Comparison of ENCODE assay signal across 8 cellular contexts in genomic region chr22:45978275-45978713, GRCh38. TPM values are rescaled to one million over a fixed set of nuclear protein-coding genes. Genes with fewer than 3 reads are reported as not detected.
DNase-seq lines count a peak whose midpoint lies in the region; ATAC-seq and TF ChIP-seq lines count a peak whose summit lies in the region.
"Had no signal": no experiment of that assay in that cellular context is flagged by ENCODE, and none has a peak within 500 bp of the region (broad histone marks: within the 10 kb centered on the region; RNA-seq: fewer than 3 reads in every experiment).

No MANE protein-coding gene starts in this region.

- CTCF ChIA-PET in HCT116 (lab: Charles Lee), result no interaction called here

- BruUV-seq in HCT116 (replicated peaks; lab: Mats Ljungman, UMichigan), result no TSS peak

- H3K9me3 ChIP-seq in HCT116 (ENCODE audit: control insufficient read depth in 1 of 2, insufficient read depth in 1 of 2, low read depth in 1 of 2, low read length in 2 of 2) (peaks cover 0 to 8% of the 10 kb centered on the region in 2 experiments; a peak in 1 of 4 replicates), SJCRH30 (replicated peaks) (no peaks in the 10 kb centered on the region), spleen (no peaks in the 10 kb centered on the region)

- RAD21 ChIA-PET in HCT116 (lab: Charles Lee; ENCODE audit: low non-redundant PET in 1 of 2, low total read pairs in 2 of 2, uncharacterized antibody in 2 of 2, unreplicated experiment in 2 of 2), result no interaction called here

- no peak for DNase-seq in HCT116 (ENCODE audit: low read depth, low spot score)
- DNase-seq in SJCRH30, result no peak
- no peak for DNase-seq in immature natural killer cell
- no peak for DNase-seq in spleen
- no peak for DNase-seq in NCI-H82 treated with DMSO at 0.1 percent for 48 hours (lab: John Stamatoyannopoulos, UW; ENCODE audit: unreplicated experiment)
- DNase-seq in OCI-M1 (lab: John Stamatoyannopoulos, UW), result no peak
- no peak for DNase-seq in GM03348 (ENCODE audit: low spot score)

- H3K9me3 Mint-ChIP-seq in immature natural killer cell, result peaks cover 0 to 2% (median 0%) of the 10 kb centered on the region in 6 donors

- no peak for TF ChIP-seq CTCF in HCT116 (IDR thresholded peaks at IDR 0.05 in 2 of 3, conservative IDR thresholded peaks at IDR 0.05 in 1 of 3; ENCODE audit: borderline replicate concordance in 1 of 3, insufficient read depth in 1 of 3, low read depth in 2 of 3, low read length in 2 of 3)
- TF ChIP-seq CTCF in spleen (IDR thresholded peaks at IDR 0.05 in 8 of 11, conservative IDR thresholded peaks at IDR 0.05 in 3 of 11), result peak in 1 of 11 experiments; percentile 74

- no peaks in the 10 kb centered on the region for H3K9me2 ChIP-seq in HCT116 (ENCODE audit: insufficient read depth)

- H3K9ac ChIP-seq in HCT116 (ENCODE audit: low read length), result no peak overlapping the region; the same call in 1 of the 2 replicates

- intact Hi-C loops in HCT116 (cut with micrococcal nuclease) (no loop called here), spleen (cut with DNase I; ENCODE audit: low total_unique reads) (no loop called here)

- H3K4me2 ChIP-seq in HCT116 (ENCODE audit: low read length), result peak overlapping the region; percentile 90

- H3K27ac ChIP-seq in HCT116 (ENCODE audit: low read depth, low read length), result no peak overlapping the region; the same call in 1 of the 2 replicates
- no peak overlapping the region for H3K27ac ChIP-seq in SJCRH30
- H3K27ac ChIP-seq in spleen, result no peak overlapping the region

- POLR2A ChIA-PET in HCT116 (lab: Charles Lee), result no interaction called here

- no peaks in the 10 kb centered on the region for H3K36me3 Mint-ChIP-seq in immature natural killer cell

- whole genome bisulfite sequencing in spleen, 5 donors, result 3 to 8% (median 5%) methylated on average over 15 to 26 of the region's 26 CpGs

- peak overlapping the region in 1 of 2 experiments; percentile 63; a peak in 2 of 4 replicates for H3K4me3 ChIP-seq in HCT116 (replicated peaks in 1 of 2; ENCODE audit: low read depth in 1 of 2, low read length in 2 of 2)
- H3K4me3 ChIP-seq in SJCRH30, result peak overlapping the region; percentile 70
- peak overlapping the region; percentile 52 to 88 (median 62) for H3K4me3 ChIP-seq in spleen

- H3K4me3 Mint-ChIP-seq in immature natural killer cell, result peak overlapping the region in 4 of 5 donors; percentile 17 to 52 (median 38)
- H3K4me3 Mint-ChIP-seq: activated CD8-positive, alpha-beta T cell treated with anti-CD3 and anti-CD28 coated beads, Interleukin-2, amount 10 ng/mL, durations not matched to agents 7 days and 5 days had no signal

- no peak overlapping the region for H3K27ac Mint-ChIP-seq in immature natural killer cell
- H3K27ac Mint-ChIP-seq: activated CD8-positive, alpha-beta T cell treated with anti-CD3 and anti-CD28 coated beads, Interleukin-2, amount 10 ng/mL, durations not matched to agents 7 days and 5 days had no signal

- peaks cover 8 to 22% (median 19%) of the 10 kb centered on the region in 3 donors for H3K27me3 Mint-ChIP-seq in immature natural killer cell (ENCODE audit: low read depth in 3 of 3)

- peaks cover 0 to 6% of the 10 kb centered on the region in 2 donors for H3K4me1 Mint-ChIP-seq in immature natural killer cell

- TF ChIP-seq POLR2A in HCT116 (IDR thresholded peaks at IDR 0.05; ENCODE audit: borderline replicate concordance, extremely low read depth, insufficient read depth, insufficient read length) (no peak), spleen (IDR thresholded peaks at IDR 0.05) (no peak)

- no peaks in the 10 kb centered on the region for H4K20me1 ChIP-seq in HCT116 (ENCODE audit: insufficient read depth)

- H3K27me3 ChIP-seq in HCT116 (ENCODE audit: insufficient read depth, low read length) (no peaks in the 10 kb centered on the region), SJCRH30 (no peaks in the 10 kb centered on the region), spleen (replicated peaks in 1 of 7) (peaks cover 3 to 59% (median 50%) of the 10 kb centered on the region in 7 donors)

- H3K4me1 ChIP-seq in HCT116 (ENCODE audit: control insufficient read depth in 1 of 2, insufficient read depth in 2 of 2, low read length in 2 of 2), result peaks cover 18 to 44% of the 10 kb centered on the region in 2 experiments
- H3K4me1 ChIP-seq in SJCRH30, result no peaks in the 10 kb centered on the region
- H3K4me1 ChIP-seq in spleen, result peaks cover 11 to 52% (median 41%) of the 10 kb centered on the region in 6 donors

- H3K36me3 ChIP-seq in HCT116 (ENCODE audit: control insufficient read depth in 1 of 2, insufficient read depth in 2 of 2, low read length in 2 of 2) (no peaks in the 10 kb centered on the region), SJCRH30 (no peaks in the 10 kb centered on the region), spleen (no peaks in the 10 kb centered on the region)

- ATAC-seq in HCT116, result no peak

- no peak overlapping the region for H2AFZ ChIP-seq in HCT116 (ENCODE audit: low read depth, low read length, poor library complexity, severe bottlenecking)

- no peaks in the 10 kb centered on the region for H3K79me2 ChIP-seq in HCT116 (ENCODE audit: insufficient read depth, low read length)

- no peak; the same call in 1 of the 2 replicates for TF ChIP-seq RAD21 in HCT116 (IDR thresholded peaks at IDR 0.05; ENCODE audit: low read depth)

TF ChIP-seq in HCT116, 20 proteins besides CTCF, POLR2A, EP300 and RAD21:
- TF ChIP-seq, protein P1, sequence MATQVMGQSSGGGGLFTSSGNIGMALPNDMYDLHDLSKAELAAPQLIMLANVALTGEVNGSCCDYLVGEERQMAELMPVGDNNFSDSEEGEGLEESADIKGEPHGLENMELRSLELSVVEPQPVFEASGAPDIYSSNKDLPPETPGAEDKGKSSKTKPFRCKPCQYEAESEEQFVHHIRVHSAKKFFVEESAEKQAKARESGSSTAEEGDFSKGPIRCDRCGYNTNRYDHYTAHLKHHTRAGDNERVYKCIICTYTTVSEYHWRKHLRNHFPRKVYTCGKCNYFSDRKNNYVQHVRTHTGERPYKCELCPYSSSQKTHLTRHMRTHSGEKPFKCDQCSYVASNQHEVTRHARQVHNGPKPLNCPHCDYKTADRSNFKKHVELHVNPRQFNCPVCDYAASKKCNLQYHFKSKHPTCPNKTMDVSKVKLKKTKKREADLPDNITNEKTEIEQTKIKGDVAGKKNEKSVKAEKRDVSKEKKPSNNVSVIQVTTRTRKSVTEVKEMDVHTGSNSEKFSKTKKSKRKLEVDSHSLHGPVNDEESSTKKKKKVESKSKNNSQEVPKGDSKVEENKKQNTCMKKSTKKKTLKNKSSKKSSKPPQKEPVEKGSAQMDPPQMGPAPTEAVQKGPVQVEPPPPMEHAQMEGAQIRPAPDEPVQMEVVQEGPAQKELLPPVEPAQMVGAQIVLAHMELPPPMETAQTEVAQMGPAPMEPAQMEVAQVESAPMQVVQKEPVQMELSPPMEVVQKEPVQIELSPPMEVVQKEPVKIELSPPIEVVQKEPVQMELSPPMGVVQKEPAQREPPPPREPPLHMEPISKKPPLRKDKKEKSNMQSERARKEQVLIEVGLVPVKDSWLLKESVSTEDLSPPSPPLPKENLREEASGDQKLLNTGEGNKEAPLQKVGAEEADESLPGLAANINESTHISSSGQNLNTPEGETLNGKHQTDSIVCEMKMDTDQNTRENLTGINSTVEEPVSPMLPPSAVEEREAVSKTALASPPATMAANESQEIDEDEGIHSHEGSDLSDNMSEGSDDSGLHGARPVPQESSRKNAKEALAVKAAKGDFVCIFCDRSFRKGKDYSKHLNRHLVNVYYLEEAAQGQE (IDR thresholded peaks at IDR 0.05; ENCODE audit: low read depth), result no peak
- TF ChIP-seq, protein P2, sequence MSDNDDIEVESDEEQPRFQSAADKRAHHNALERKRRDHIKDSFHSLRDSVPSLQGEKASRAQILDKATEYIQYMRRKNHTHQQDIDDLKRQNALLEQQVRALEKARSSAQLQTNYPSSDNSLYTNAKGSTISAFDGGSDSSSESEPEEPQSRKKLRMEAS (IDR thresholded peaks at IDR 0.05), result no peak
- TF ChIP-seq TCF7L2 (IDR thresholded peaks at IDR 0.05; ENCODE audit: borderline replicate concordance, extremely low read depth, insufficient read depth, insufficient read length) (no peak), EZH2phosphoT487 (IDR thresholded peaks at IDR 0.05; ENCODE audit: borderline replicate concordance) (no peak)

RNA-seq across cellular contexts. Expression of gene WNT7B, which starts 1.3 kb away (rescaled TPM):
- total RNA-seq in HCT116 (2021; ENCODE audit: unreplicated experiment), result 10.5 TPM
- 12.9 and 15.2 TPM in 2 replicates for polyA plus RNA-seq in HCT116 (2012)
- not detected in 2 replicates for total RNA-seq in SJCRH30 (2014; rRNA removed; shearing (Covaris generic))
- not detected for polyA plus RNA-seq in immature natural killer cell
- not detected for total RNA-seq in spleen
- polyA plus RNA-seq in spleen, result not detected
- total RNA-seq: activated CD8-positive, alpha-beta T cell treated with anti-CD3 and anti-CD28 coated beads, Interleukin-2, amount 10 ng/mL, durations not matched to agents 7 days and 5 days had no signal

Comparison
In these comparisons a context has a peak if more than half of its experiments do, and no peak if none do; other contexts are left out.
1. RNA of gene WNT7B, which starts 1.3 kb away (total RNA-seq): 10.5 TPM in HCT116 (single experiment); not detected in SJCRH30 and not detected in spleen; every median in the first group is over 10 times any median in the second.